ENCODE assay signal across 1 cellular context in the genomic region with DNA sequence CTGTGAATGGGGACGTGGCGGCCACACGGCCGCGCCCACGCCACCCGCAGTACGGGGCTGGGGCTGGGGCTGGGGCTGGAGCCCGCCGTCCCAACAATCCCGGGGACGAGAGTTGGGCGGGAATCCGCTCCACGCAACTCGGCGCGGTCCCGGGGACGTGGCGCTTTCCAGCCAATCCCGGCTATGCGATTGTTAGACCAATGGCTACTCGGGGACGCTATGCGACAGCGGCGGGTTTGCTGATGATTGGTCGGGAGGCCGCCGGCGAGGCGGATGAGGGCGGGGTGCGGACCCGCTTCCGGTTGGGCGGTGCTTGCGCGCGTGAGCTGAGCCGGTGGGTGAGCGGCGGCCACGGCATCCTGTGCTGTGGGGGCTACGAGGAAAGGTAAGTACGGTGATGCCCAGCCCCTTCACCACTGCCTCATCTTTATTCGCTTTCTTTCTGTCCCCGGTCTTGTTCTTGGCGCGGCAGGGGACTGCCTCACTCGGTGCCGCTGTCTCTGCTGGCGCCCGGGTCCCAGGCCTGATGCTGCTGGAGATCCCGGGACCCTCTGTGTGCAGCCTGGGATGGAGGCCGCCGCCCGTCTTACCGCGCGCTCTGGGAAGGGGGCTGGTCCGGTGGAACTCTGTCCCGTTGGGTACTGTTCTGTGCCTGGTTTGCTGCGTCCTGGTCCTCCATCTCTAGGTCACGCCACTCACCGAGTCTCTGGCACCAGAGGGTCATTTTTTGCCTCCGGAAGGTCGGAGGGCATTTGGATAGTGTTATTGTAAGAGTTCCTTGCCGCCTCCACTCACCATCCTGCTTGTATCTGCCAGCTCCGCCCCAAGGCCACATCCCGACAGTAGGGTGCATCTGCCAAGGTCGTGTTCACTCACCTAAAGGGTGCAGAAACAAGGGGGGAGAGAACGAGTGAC.
TF ChIP-seq lines count a peak whose summit lies in the region.

A gene (plus strand): TSS at position 312 of the 915 bp plus-strand sequence. CDS start 9,225 bp downstream, outside the sequence.

TF ChIP-seq in HepG2, 621 proteins besides CTCF, POLR2A, EP300 and RAD21 (continued from another document and continues in another):
- TF ChIP-seq, protein P1, sequence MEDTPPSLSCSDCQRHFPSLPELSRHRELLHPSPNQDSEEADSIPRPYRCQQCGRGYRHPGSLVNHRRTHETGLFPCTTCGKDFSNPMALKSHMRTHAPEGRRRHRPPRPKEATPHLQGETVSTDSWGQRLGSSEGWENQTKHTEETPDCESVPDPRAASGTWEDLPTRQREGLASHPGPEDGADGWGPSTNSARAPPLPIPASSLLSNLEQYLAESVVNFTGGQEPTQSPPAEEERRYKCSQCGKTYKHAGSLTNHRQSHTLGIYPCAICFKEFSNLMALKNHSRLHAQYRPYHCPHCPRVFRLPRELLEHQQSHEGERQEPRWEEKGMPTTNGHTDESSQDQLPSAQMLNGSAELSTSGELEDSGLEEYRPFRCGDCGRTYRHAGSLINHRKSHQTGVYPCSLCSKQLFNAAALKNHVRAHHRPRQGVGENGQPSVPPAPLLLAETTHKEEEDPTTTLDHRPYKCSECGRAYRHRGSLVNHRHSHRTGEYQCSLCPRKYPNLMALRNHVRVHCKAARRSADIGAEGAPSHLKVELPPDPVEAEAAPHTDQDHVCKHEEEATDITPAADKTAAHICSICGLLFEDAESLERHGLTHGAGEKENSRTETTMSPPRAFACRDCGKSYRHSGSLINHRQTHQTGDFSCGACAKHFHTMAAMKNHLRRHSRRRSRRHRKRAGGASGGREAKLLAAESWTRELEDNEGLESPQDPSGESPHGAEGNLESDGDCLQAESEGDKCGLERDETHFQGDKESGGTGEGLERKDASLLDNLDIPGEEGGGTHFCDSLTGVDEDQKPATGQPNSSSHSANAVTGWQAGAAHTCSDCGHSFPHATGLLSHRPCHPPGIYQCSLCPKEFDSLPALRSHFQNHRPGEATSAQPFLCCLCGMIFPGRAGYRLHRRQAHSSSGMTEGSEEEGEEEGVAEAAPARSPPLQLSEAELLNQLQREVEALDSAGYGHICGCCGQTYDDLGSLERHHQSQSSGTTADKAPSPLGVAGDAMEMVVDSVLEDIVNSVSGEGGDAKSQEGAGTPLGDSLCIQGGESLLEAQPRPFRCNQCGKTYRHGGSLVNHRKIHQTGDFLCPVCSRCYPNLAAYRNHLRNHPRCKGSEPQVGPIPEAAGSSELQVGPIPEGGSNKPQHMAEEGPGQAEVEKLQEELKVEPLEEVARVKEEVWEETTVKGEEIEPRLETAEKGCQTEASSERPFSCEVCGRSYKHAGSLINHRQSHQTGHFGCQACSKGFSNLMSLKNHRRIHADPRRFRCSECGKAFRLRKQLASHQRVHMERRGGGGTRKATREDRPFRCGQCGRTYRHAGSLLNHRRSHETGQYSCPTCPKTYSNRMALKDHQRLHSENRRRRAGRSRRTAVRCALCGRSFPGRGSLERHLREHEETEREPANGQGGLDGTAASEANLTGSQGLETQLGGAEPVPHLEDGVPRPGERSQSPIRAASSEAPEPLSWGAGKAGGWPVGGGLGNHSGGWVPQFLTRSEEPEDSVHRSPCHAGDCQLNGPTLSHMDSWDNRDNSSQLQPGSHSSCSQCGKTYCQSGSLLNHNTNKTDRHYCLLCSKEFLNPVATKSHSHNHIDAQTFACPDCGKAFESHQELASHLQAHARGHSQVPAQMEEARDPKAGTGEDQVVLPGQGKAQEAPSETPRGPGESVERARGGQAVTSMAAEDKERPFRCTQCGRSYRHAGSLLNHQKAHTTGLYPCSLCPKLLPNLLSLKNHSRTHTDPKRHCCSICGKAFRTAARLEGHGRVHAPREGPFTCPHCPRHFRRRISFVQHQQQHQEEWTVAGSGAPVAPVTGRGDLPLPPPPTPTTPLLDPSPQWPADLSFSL (CRISPR knock-in tag; IDR thresholded peaks at IDR 0.05) = no peak
- TF ChIP-seq HNRNPUL1 (IDR thresholded peaks at IDR 0.05; ENCODE audit: low read depth, low read length) (no peak), FOXA3 (CRISPR knock-in tag; IDR thresholded peaks at IDR 0.05) (0 out of 2 replicates have a peak, but pooled peaks have one; percentile 11), ZNF441 (CRISPR knock-in tag; IDR thresholded peaks at IDR 0.05; ENCODE audit: borderline replicate concordance) (no peak; the same call in 1 of the 2 replicates), ZNF331 (CRISPR knock-in tag; IDR thresholded peaks at IDR 0.05) (peak; percentile 47; the same call in 1 of the 2 replicates), SALL1 (CRISPR knock-in tag; IDR thresholded peaks at IDR 0.05) (peak; percentile 67; the same call in 1 of the 2 replicates), MEF2D (CRISPR knock-in tag; IDR thresholded peaks at IDR 0.05) (peak; percentile 76; the same call in 1 of the 2 replicates), SRSF1 (optimal IDR thresholded peaks at IDR 0.05; ENCODE audit: low read depth, low read length) (no peak), SNAI1 (CRISPR knock-in tag; IDR thresholded peaks at IDR 0.05; ENCODE audit: borderline replicate concordance) (no peak), KAT7 (CRISPR knock-in tag; IDR thresholded peaks at IDR 0.05; ENCODE audit: borderline replicate concordance) (peak; percentile 33), TRIM24 (CRISPR knock-in tag; IDR thresholded peaks at IDR 0.05) (no peak), ZNF747 (CRISPR knock-in tag; IDR thresholded peaks at IDR 0.05; ENCODE audit: borderline replicate concordance) (no peak), ZNF383 (CRISPR knock-in tag; IDR thresholded peaks at IDR 0.05; ENCODE audit: borderline replicate concordance) (no peak), PTBP1 (IDR thresholded peaks at IDR 0.05; ENCODE audit: low read depth, low read length, poor library complexity, severe bottlenecking) (no peak), CREM (IDR thresholded peaks at IDR 0.05) (peak; percentile 49), CREM (CRISPR knock-in tag; IDR thresholded peaks at IDR 0.05) (no peak)
- TF ChIP-seq, protein P2, sequence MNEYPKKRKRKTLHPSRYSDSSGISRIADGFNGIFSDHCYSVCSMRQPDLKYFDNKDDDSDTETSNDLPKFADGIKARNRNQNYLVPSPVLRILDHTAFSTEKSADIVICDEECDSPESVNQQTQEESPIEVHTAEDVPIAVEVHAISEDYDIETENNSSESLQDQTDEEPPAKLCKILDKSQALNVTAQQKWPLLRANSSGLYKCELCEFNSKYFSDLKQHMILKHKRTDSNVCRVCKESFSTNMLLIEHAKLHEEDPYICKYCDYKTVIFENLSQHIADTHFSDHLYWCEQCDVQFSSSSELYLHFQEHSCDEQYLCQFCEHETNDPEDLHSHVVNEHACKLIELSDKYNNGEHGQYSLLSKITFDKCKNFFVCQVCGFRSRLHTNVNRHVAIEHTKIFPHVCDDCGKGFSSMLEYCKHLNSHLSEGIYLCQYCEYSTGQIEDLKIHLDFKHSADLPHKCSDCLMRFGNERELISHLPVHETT (CRISPR knock-in tag; conservative IDR thresholded peaks at IDR 0.05) = peak; percentile 46; the same call in 1 of the 2 replicates
- TF ChIP-seq, protein P3, sequence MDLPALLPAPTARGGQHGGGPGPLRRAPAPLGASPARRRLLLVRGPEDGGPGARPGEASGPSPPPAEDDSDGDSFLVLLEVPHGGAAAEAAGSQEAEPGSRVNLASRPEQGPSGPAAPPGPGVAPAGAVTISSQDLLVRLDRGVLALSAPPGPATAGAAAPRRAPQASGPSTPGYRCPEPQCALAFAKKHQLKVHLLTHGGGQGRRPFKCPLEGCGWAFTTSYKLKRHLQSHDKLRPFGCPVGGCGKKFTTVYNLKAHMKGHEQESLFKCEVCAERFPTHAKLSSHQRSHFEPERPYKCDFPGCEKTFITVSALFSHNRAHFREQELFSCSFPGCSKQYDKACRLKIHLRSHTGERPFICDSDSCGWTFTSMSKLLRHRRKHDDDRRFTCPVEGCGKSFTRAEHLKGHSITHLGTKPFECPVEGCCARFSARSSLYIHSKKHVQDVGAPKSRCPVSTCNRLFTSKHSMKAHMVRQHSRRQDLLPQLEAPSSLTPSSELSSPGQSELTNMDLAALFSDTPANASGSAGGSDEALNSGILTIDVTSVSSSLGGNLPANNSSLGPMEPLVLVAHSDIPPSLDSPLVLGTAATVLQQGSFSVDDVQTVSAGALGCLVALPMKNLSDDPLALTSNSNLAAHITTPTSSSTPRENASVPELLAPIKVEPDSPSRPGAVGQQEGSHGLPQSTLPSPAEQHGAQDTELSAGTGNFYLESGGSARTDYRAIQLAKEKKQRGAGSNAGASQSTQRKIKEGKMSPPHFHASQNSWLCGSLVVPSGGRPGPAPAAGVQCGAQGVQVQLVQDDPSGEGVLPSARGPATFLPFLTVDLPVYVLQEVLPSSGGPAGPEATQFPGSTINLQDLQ (CRISPR knock-in tag; IDR thresholded peaks at IDR 0.05) = peak; percentile 68; the same call in 1 of the 2 replicates
- TF ChIP-seq, protein P4, sequence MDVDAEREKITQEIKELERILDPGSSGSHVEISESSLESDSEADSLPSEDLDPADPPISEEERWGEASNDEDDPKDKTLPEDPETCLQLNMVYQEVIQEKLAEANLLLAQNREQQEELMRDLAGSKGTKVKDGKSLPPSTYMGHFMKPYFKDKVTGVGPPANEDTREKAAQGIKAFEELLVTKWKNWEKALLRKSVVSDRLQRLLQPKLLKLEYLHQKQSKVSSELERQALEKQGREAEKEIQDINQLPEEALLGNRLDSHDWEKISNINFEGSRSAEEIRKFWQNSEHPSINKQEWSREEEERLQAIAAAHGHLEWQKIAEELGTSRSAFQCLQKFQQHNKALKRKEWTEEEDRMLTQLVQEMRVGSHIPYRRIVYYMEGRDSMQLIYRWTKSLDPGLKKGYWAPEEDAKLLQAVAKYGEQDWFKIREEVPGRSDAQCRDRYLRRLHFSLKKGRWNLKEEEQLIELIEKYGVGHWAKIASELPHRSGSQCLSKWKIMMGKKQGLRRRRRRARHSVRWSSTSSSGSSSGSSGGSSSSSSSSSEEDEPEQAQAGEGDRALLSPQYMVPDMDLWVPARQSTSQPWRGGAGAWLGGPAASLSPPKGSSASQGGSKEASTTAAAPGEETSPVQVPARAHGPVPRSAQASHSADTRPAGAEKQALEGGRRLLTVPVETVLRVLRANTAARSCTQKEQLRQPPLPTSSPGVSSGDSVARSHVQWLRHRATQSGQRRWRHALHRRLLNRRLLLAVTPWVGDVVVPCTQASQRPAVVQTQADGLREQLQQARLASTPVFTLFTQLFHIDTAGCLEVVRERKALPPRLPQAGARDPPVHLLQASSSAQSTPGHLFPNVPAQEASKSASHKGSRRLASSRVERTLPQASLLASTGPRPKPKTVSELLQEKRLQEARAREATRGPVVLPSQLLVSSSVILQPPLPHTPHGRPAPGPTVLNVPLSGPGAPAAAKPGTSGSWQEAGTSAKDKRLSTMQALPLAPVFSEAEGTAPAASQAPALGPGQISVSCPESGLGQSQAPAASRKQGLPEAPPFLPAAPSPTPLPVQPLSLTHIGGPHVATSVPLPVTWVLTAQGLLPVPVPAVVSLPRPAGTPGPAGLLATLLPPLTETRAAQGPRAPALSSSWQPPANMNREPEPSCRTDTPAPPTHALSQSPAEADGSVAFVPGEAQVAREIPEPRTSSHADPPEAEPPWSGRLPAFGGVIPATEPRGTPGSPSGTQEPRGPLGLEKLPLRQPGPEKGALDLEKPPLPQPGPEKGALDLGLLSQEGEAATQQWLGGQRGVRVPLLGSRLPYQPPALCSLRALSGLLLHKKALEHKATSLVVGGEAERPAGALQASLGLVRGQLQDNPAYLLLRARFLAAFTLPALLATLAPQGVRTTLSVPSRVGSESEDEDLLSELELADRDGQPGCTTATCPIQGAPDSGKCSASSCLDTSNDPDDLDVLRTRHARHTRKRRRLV (CRISPR knock-in tag; IDR thresholded peaks at IDR 0.05) = no peak; the same call in 1 of the 2 replicates
- TF ChIP-seq, protein P5, sequence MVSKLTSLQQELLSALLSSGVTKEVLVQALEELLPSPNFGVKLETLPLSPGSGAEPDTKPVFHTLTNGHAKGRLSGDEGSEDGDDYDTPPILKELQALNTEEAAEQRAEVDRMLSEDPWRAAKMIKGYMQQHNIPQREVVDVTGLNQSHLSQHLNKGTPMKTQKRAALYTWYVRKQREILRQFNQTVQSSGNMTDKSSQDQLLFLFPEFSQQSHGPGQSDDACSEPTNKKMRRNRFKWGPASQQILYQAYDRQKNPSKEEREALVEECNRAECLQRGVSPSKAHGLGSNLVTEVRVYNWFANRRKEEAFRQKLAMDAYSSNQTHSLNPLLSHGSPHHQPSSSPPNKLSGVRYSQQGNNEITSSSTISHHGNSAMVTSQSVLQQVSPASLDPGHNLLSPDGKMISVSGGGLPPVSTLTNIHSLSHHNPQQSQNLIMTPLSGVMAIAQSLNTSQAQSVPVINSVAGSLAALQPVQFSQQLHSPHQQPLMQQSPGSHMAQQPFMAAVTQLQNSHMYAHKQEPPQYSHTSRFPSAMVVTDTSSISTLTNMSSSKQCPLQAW (CRISPR knock-in tag; IDR thresholded peaks at IDR 0.05) = peak; percentile 37; the same call in 1 of the 2 replicates
- TF ChIP-seq, protein P6, sequence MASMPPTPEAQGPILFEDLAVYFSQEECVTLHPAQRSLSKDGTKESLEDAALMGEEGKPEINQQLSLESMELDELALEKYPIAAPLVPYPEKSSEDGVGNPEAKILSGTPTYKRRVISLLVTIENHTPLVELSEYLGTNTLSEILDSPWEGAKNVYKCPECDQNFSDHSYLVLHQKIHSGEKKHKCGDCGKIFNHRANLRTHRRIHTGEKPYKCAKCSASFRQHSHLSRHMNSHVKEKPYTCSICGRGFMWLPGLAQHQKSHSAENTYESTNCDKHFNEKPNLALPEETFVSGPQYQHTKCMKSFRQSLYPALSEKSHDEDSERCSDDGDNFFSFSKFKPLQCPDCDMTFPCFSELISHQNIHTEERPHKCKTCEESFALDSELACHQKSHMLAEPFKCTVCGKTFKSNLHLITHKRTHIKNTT (CRISPR knock-in tag; IDR thresholded peaks at IDR 0.05) = no peak
- TF ChIP-seq, protein P7, sequence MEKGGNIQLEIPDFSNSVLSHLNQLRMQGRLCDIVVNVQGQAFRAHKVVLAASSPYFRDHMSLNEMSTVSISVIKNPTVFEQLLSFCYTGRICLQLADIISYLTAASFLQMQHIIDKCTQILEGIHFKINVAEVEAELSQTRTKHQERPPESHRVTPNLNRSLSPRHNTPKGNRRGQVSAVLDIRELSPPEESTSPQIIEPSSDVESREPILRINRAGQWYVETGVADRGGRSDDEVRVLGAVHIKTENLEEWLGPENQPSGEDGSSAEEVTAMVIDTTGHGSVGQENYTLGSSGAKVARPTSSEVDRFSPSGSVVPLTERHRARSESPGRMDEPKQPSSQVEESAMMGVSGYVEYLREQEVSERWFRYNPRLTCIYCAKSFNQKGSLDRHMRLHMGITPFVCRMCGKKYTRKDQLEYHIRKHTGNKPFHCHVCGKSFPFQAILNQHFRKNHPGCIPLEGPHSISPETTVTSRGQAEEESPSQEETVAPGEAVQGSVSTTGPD (CRISPR knock-in tag; IDR thresholded peaks at IDR 0.05) = no peak
